ENCODE assay signal across 19 cellular contexts in genomic region chr6:39948156-39948850, GRCh38. TPM values are rescaled to one million over a fixed set of nuclear protein-coding genes. Genes with fewer than 3 reads are reported as not detected.
DNase-seq lines count a peak whose midpoint lies in the region; ATAC-seq, FAIRE-seq and TF ChIP-seq lines count a peak whose summit lies in the region.
"Had no signal": no experiment of that assay in that cellular context is flagged by ENCODE, and none has a peak within 500 bp of the region (broad histone marks: within the 10 kb centered on the region; RNA-seq: fewer than 3 reads in every experiment).

No MANE protein-coding gene starts in this region.

- H3K9me3 ChIP-seq in duodenal mucosa (ENCODE audit: control insufficient read depth in 1 of 2, low read length in 2 of 2), result no peaks in the 10 kb centered on the region
- H3K9me3 ChIP-seq in HepG2 (ENCODE audit: low read length), result no peaks in the 10 kb centered on the region
- H3K9me3 ChIP-seq in transverse colon, result no peaks in the 10 kb centered on the region

- no peak for TF ChIP-seq RAD21 in HepG2 (CRISPR knock-in tag; IDR thresholded peaks at IDR 0.05)

- no TSS peak for BruUV-seq in HepG2 (replicated peaks; lab: Mats Ljungman, UMichigan)

- H3K36me3 Mint-ChIP-seq in activated naive CD4-positive, alpha-beta T cell treated with anti-CD3 and anti-CD28 coated beads, Interleukin-2, amount 50 U/mL, for 72 hours, result no peaks in the 10 kb centered on the region

- H3K36me3 ChIP-seq in duodenal mucosa (ENCODE audit: control insufficient read depth in 1 of 2, insufficient read depth in 2 of 2, low read length in 2 of 2), result no peaks in the 10 kb centered on the region
- H3K36me3 ChIP-seq in HepG2 (replicated peaks in 1 of 2; ENCODE audit: control insufficient read depth in 1 of 2, insufficient read depth in 2 of 2, low read length in 2 of 2), result no peaks in the 10 kb centered on the region
- no peaks in the 10 kb centered on the region for H3K36me3 ChIP-seq in transverse colon
- H3K36me3 ChIP-seq in brain microvascular endothelial cell (replicated peaks), result no peaks in the 10 kb centered on the region

- no peak for TF ChIP-seq CTCF in HepG2 (CRISPR knock-in tag; IDR thresholded peaks at IDR 0.05)
- no peak for TF ChIP-seq CTCF in transverse colon (IDR thresholded peaks at IDR 0.05)
- no peak for TF ChIP-seq CTCF in brain microvascular endothelial cell (IDR thresholded peaks at IDR 0.05; ENCODE audit: low read depth, low read length, missing control alignments)

- H3K27me3 ChIP-seq in duodenal mucosa (ENCODE audit: control insufficient read depth in 1 of 2, insufficient read depth in 2 of 2, low read length in 2 of 2) (no peaks in the 10 kb centered on the region), HepG2 (ENCODE audit: control insufficient read depth in 1 of 2, insufficient read depth in 2 of 2, low read length in 2 of 2) (no peaks in the 10 kb centered on the region), transverse colon (no peaks in the 10 kb centered on the region), brain microvascular endothelial cell (replicated peaks) (no peaks in the 10 kb centered on the region)

- in situ Hi-C loops in HepG2 (cut with HindIII; ENCODE audit: extremely low pct_ligation_motif_present, low pct_unique_long_range_greater_than_20kb), result no loop called here
- in situ Hi-C loops in transverse colon (cut with MboI; ENCODE audit: low pct_ligation_motif_present in 1 of 4, low pct_unique_long_range_greater_than_20kb in 1 of 4, low sequenced_read_pairs in 3 of 4), result no loop called here
- in situ Hi-C loops in brain microvascular endothelial cell (cut with HindIII; ENCODE audit: low pct_ligation_motif_present, low sequenced_read_pairs), result no loop called here

- intact Hi-C loops in HepG2 (cut with micrococcal nuclease; ENCODE audit: unreplicated experiment) (no loop called here), transverse colon (cut with DNase I; ENCODE audit: low total_unique reads) (no loop called here)

- peak; percentile 85 for ATAC-seq in HepG2
- ATAC-seq in activated naive CD4-positive, alpha-beta T cell treated with anti-CD3 and anti-CD28 coated beads, Interleukin-2, amount 50 U/mL, for 72 hours, result no peak

- CTCF ChIA-PET in HepG2 (lab: Yijun Ruan, JAX; ENCODE audit: low intra/inter-chr PET ratio, low total read pairs), result no interaction called here

- TF ChIP-seq POLR2A in HepG2 (IDR thresholded peaks at IDR 0.05; ENCODE audit: insufficient read depth in 1 of 2, low read depth in 2 of 2, low read length in 2 of 2) (no peak), transverse colon (IDR thresholded peaks at IDR 0.05) (no peak)

- POLR2A ChIA-PET in HepG2 (lab: Yijun Ruan, JAX), result interaction anchor here (2.5 kb wide), 1 partner anchor 14 kb away, joined by 10 read pairs; the partner anchor contains the start of gene MOCS1

- H3K4me2 ChIP-seq in HepG2 (ENCODE audit: low read depth, low read length), result peak overlapping the region; percentile 59

- TF ChIP-seq EP300 in HepG2 (IDR thresholded peaks at IDR 0.05; ENCODE audit: low read depth in 2 of 2, low read length in 2 of 2), result no peak; a peak in 1 of 4 replicates
- no peak for TF ChIP-seq EP300 in HepG2 (CRISPR knock-in tag; IDR thresholded peaks at IDR 0.05; ENCODE audit: borderline replicate concordance)
- no peak for TF ChIP-seq EP300 in transverse colon (IDR thresholded peaks at IDR 0.05; ENCODE audit: low read depth)

- 3% methylated on average over 5 of the region's 7 CpGs for WGBS in HepG2 (ENCODE audit: low lambda C conversion rate)
- 51 to 79% methylated on average over 3 to 7 of the region's 7 CpGs for WGBS in transverse colon (ENCODE audit: low coverage in 1 of 2), 2 donors

- H4K20me1 ChIP-seq in HepG2 (ENCODE audit: insufficient read depth, low read length), result no peaks in the 10 kb centered on the region

- no peak overlapping the region for H3K27ac ChIP-seq in duodenal mucosa (ENCODE audit: low read depth, low read length)
- H3K27ac ChIP-seq in HepG2 (ENCODE audit: extremely low read length, insufficient read depth, low read length), result peak overlapping the region; percentile 31
- peak overlapping the region in 3 of 4 donors; percentile 6 to 65 (median 58) for H3K27ac ChIP-seq in transverse colon
- no peak overlapping the region for H3K27ac ChIP-seq in brain microvascular endothelial cell
- H3K27ac ChIP-seq: C4-2B, SK-N-MC had no signal

- H2AFZ ChIP-seq in HepG2 (ENCODE audit: low read length), result no peak overlapping the region

- H3K9me3 Mint-ChIP-seq in activated naive CD4-positive, alpha-beta T cell treated with anti-CD3 and anti-CD28 coated beads, Interleukin-2, amount 50 U/mL, for 72 hours, result no peaks in the 10 kb centered on the region

- peak; percentile 14 for DNase-seq in OCI-M1 (lab: John Stamatoyannopoulos, UW)
- peak; percentile 62 for DNase-seq in HepG2 (ENCODE audit: low spot score)
- no peak for DNase-seq in transverse colon
- DNase-seq in hepatic stellate cell (ENCODE audit: low spot score), result no peak
- no peak for DNase-seq in activated naive CD4-positive, alpha-beta T cell treated with anti-CD3 and anti-CD28 coated beads, Interleukin-2, amount 50 U/mL, for 72 hours (ENCODE audit: low spot score in 2 of 2)
- no peak for DNase-seq in brain microvascular endothelial cell
- DNase-seq in NCI-H226, result no peak
- DNase-seq: AML-193; DMS 273 treated with DMSO at 0.1 percent for 48 hours; DND-41; NCI-H187; NCI-H2171; NCI-H446 treated with DMSO at 0.1 percent for 48 hours; NCI-H69; NK-92 treated with Interleukin-12 subunit alpha and Interleukin-12 subunit beta, amount 100 ng/mL, for 24 hours; SHP77 had no signal

- H3K4me1 ChIP-seq in duodenal mucosa (ENCODE audit: control insufficient read depth in 1 of 2, insufficient read depth in 2 of 2, low read length in 2 of 2), result peaks cover 36 to 44% of the 10 kb centered on the region in 2 donors
- H3K4me1 ChIP-seq in HepG2 (ENCODE audit: insufficient read depth, low read length), result peaks cover 35% of the 10 kb centered on the region
- peaks cover 9 to 45% (median 29%) of the 10 kb centered on the region in 4 donors for H3K4me1 ChIP-seq in transverse colon

- no peaks in the 10 kb centered on the region for H3K79me2 ChIP-seq in HepG2 (ENCODE audit: insufficient read depth, low read length)

- no peak overlapping the region for H3K27ac Mint-ChIP-seq in activated naive CD4-positive, alpha-beta T cell treated with anti-CD3 and anti-CD28 coated beads, Interleukin-2, amount 50 U/mL, for 72 hours

- FAIRE-seq in HepG2 (lab: Jason Lieb, UNC), result peak; percentile 81

- H3K9ac ChIP-seq in duodenal mucosa (ENCODE audit: low read depth in 1 of 2, low read length in 2 of 2) (no peak overlapping the region), HepG2 (ENCODE audit: insufficient read depth, low read depth, low read length) (no peak overlapping the region)

- H3K4me3 ChIP-seq in duodenal mucosa (ENCODE audit: low read depth in 1 of 2, low read length in 2 of 2) (peak overlapping the region; percentile 13 to 54), HepG2 (replicated peaks in 1 of 3; ENCODE audit: insufficient read depth in 1 of 3, low read depth in 2 of 3, low read length in 3 of 3) (no peak overlapping the region), transverse colon (no peak overlapping the region), brain microvascular endothelial cell (ENCODE audit: low read depth, low read length) (no peak overlapping the region)
- H3K4me3 ChIP-seq: SK-N-MC had no signal

RNA-seq across cellular contexts. Expression of gene MOCS1, which starts 14.0 kb away (rescaled TPM):
- total RNA-seq in HepG2 (2016; rRNA removed; fragmentation: Illumina TruSeq; extraction: Trizol) (10.5 and 11.7 TPM in 2 replicates), transverse colon (10 to 100 TPM; 20.6 to 58.3 (median 42.3) TPM)
- 2.9 and 3.3 TPM in 2 replicates for total RNA-seq in HepG2 (2016; cell fraction: cytosol; rRNA removed; fragmentation: Illumina TruSeq; extraction: Trizol; ENCODE audit: low read depth)
- total RNA-seq in HepG2 (2016; cell fraction: insoluble cytoplasmic fraction; rRNA removed; fragmentation: Illumina TruSeq; extraction: Trizol), result 8.7 and 11.7 TPM in 2 replicates
- total RNA-seq in HepG2 (2016; cell fraction: membrane; rRNA removed; fragmentation: Illumina TruSeq; extraction: Trizol), result 7.8 and 10.3 TPM in 2 replicates
- 8.7 and 10.3 TPM in 2 replicates for total RNA-seq in HepG2 (2016; cell fraction: nucleus; rRNA removed; fragmentation: Illumina TruSeq; extraction: Trizol)
- 5.3 and 5.9 TPM in 2 replicates for polyA plus RNA-seq in HepG2 (2011; rRNA removed)
- polyA plus RNA-seq in HepG2 (2011; cell fraction: cytosol; rRNA removed), result 6.1 and 6.2 TPM in 2 replicates
- polyA plus RNA-seq in HepG2 (2011; cell fraction: nucleus; rRNA removed), result 5.8 and 6.7 TPM in 2 replicates
- 4.5 and 5.8 TPM in 2 replicates for polyA plus RNA-seq in HepG2 (2012)
- 3.0 and 4.0 TPM in 2 replicates for polyA plus RNA-seq in HepG2 (2016; cell fraction: cytosol; fragmentation: Illumina TruSeq; extraction: Trizol; ENCODE audit: low read depth)
- polyA plus RNA-seq in HepG2 (2016; cell fraction: insoluble cytoplasmic fraction; fragmentation: Illumina TruSeq; extraction: Trizol; ENCODE audit: low read depth), result 7.4 and 8.9 TPM in 2 replicates
- polyA plus RNA-seq in HepG2 (2016; cell fraction: membrane; fragmentation: Illumina TruSeq; extraction: Trizol; ENCODE audit: low read depth), result 7.4 and 7.7 TPM in 2 replicates
- polyA plus RNA-seq in HepG2 (2016; cell fraction: nucleus; fragmentation: Illumina TruSeq; extraction: Trizol; ENCODE audit: insufficient read depth, low read depth), result 7.9 and 9.3 TPM in 2 replicates
- 19.4 TPM in 1 of 2 replicates, not detected in the other for polyA minus RNA-seq in HepG2 (2011; rRNA and poly(A)+ RNA removed; ENCODE audit: low replicate concordance)
- polyA minus RNA-seq in HepG2 (2011; cell fraction: cytosol; rRNA and poly(A)+ RNA removed), result 6.5 and 6.8 TPM in 2 replicates
- polyA minus RNA-seq in HepG2 (2011; cell fraction: nucleus; rRNA and poly(A)+ RNA removed), result 9.9 and 10.4 TPM in 2 replicates
- 1 to 10 TPM; 3.3 to 3.9 TPM for total RNA-seq in activated naive CD4-positive, alpha-beta T cell treated with anti-CD3 and anti-CD28 coated beads, Interleukin-2, amount 50 U/mL, for 72 hours

Comparison
In these comparisons a context has a peak if more than half of its experiments do, and no peak if none do; other contexts are left out.
1. DNase-seq: peak in OCI-M1 (single experiment) and HepG2 (single experiment); none in transverse colon (single experiment), hepatic stellate cell (single experiment), activated naive CD4-positive, alpha-beta T cell treated with anti-CD3 and anti-CD28 coated beads, Interleukin-2, amount 50 U/mL, for 72 hours (0 of 2), brain microvascular endothelial cell (single experiment) and NCI-H226 (single experiment).
2. H3K27ac ChIP-seq: peak in HepG2 (single experiment) and transverse colon (3 of 4); none in duodenal mucosa (single experiment) and brain microvascular endothelial cell (single experiment).
3. H3K4me3 ChIP-seq: peak in duodenal mucosa (2 of 2); none in HepG2 (0 of 3), transverse colon (0 of 4) and brain microvascular endothelial cell (single experiment).